14 cellular contexts compared by ENCODE assay signal in the genomic region with DNA sequence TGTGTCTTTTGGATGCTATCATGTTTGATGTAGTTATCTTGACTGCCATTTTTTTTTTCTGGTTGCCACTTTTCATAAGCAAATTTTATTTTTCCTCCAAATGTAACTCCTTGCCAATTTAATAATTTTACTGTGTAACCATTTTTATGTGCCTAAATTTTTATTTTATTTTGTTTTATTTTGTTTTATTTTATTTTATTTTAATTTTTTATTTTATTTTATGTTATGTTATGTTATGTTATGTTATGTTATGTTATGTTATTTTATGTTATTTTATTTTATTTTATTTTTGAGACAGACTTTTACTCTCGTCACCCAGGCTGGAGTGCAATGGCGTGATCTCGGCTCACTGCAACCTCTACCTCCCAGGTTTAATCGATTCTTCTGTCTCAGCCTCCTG.
A peak's percentile ranks its signal among the peaks of the same experiment; 100 is the strongest.
DNase-seq lines count a peak whose midpoint lies in the region; ATAC-seq, FAIRE-seq and TF ChIP-seq lines count a peak whose summit lies in the region.
"Had no signal": no experiment of that assay in that cellular context is flagged by ENCODE, and none has a peak within 500 bp of the region (broad histone marks: within the 10 kb centered on the region; RNA-seq: fewer than 3 reads in every experiment).

No MANE protein-coding gene starts in this region.

- no peaks in the 10 kb centered on the region for H3K9me3 ChIP-seq in breast epithelium
- no peaks in the 10 kb centered on the region for H3K9me3 ChIP-seq in kidney (ENCODE audit: control insufficient read depth in 1 of 2, low read length in 2 of 2)
- H3K9me3 ChIP-seq: A549, BE2C, Caco-2 had no signal

- no peaks in the 10 kb centered on the region for H3K4me1 ChIP-seq in breast epithelium
- no peaks in the 10 kb centered on the region for H3K4me1 ChIP-seq in kidney (ENCODE audit: control insufficient read depth in 1 of 2, insufficient read depth in 1 of 2, low read depth in 1 of 2, low read length in 2 of 2)
- H3K4me1 ChIP-seq: A549, BE2C, Caco-2 had no signal

- ATAC-seq in WTC11 (no peak), GM18870 (IDR thresholded peaks at IDR 0.05; ENCODE audit: unreplicated experiment) (no peak)
- ATAC-seq: A549; CD8-positive, alpha-beta T cell had no signal

- peaks cover 18% of the 10 kb centered on the region for H3K36me3 Mint-ChIP-seq in MCF 10A (ENCODE audit: insufficient read depth, unreplicated experiment)
- H3K36me3 Mint-ChIP-seq in WTC11, result no peaks in the 10 kb centered on the region

- BruUV-seq in MCF 10A (replicated peaks; lab: Mats Ljungman, UMichigan), result no TSS peak

- no peak for TF ChIP-seq CTCF in MCF 10A (IDR thresholded peaks at IDR 0.05; ENCODE audit: unreplicated experiment)
- TF ChIP-seq CTCF in breast epithelium (IDR thresholded peaks at IDR 0.05), result no peak
- TF ChIP-seq CTCF in WTC11 (IDR thresholded peaks at IDR 0.05), result no peak
- no peak for TF ChIP-seq CTCF in kidney (IDR thresholded peaks at IDR 0.05; ENCODE audit: borderline replicate concordance, extremely low read depth, insufficient read depth)

- H3K27ac Mint-ChIP-seq in MCF 10A (ENCODE audit: low read depth, unreplicated experiment) (peak overlapping the region; percentile 73), WTC11 (no peak overlapping the region)
- H3K27ac Mint-ChIP-seq: CD8-positive, alpha-beta T cell; H9 had no signal

- no peaks in the 10 kb centered on the region for H3K9me3 Mint-ChIP-seq in MCF 10A (ENCODE audit: unreplicated experiment)
- no peaks in the 10 kb centered on the region for H3K9me3 Mint-ChIP-seq in WTC11
- H3K9me3 Mint-ChIP-seq: CD14-positive monocyte; CD8-positive, alpha-beta T cell; H9 had no signal

- POLR2A ChIA-PET in MCF 10A (lab: Yijun Ruan, JAX) (interaction anchor here (0.9 to 1.4 kb wide), 4 partner anchors 17 to 433 kb away, joined by 3 to 4 read pairs (median 4); no protein-coding TSS in a partner anchor), WTC11 (lab: Charles Lee) (no interaction called here)

- intact Hi-C loops in MCF 10A (cut with micrococcal nuclease), result no loop called here
- intact Hi-C loops in breast epithelium (cut with DNase I; ENCODE audit: low total_unique reads), result no loop called here
- intact Hi-C loops in kidney (cut with DNase I), result no loop called here

- peaks cover 6% of the 10 kb centered on the region for H3K4me1 Mint-ChIP-seq in MCF 10A (ENCODE audit: insufficient read depth, unreplicated experiment)
- peaks cover 11% of the 10 kb centered on the region for H3K4me1 Mint-ChIP-seq in WTC11
- H3K4me1 Mint-ChIP-seq: CD14-positive monocyte had no signal

- DNase-seq in MCF 10A (ENCODE audit: unreplicated experiment) (no peak), breast epithelium (ENCODE audit: low spot score in 2 of 2) (no peak), WTC11 (ENCODE audit: low spot score) (no peak), kidney (no peak), NCI-H1417 (lab: John Stamatoyannopoulos, UW) (no peak), NAMALWA (ENCODE audit: low spot score) (no peak)
- DNase-seq: BE2C; Caco-2; CD8-positive, alpha-beta T cell; GOT3; H9 had no signal

- H3K36me3 ChIP-seq in breast epithelium, result no peaks in the 10 kb centered on the region
- peaks cover 0 to 7% of the 10 kb centered on the region in 2 donors for H3K36me3 ChIP-seq in kidney (ENCODE audit: control insufficient read depth in 1 of 2, insufficient read depth in 2 of 2, low read length in 2 of 2)
- H3K36me3 ChIP-seq: BE2C had no signal

- H3K4me3 ChIP-seq in breast epithelium (no peak overlapping the region), kidney (ENCODE audit: low read length in 2 of 2) (no peak overlapping the region)
- H3K4me3 ChIP-seq: A549 had no signal

- no peaks in the 10 kb centered on the region for H3K27me3 Mint-ChIP-seq in MCF 10A (ENCODE audit: insufficient read depth, unreplicated experiment)
- H3K27me3 Mint-ChIP-seq in WTC11 (ENCODE audit: low read depth), result no peaks in the 10 kb centered on the region

- no peak overlapping the region for H3K9ac ChIP-seq in kidney (ENCODE audit: low read length in 2 of 2)

- H3K4me3 Mint-ChIP-seq in MCF 10A (ENCODE audit: unreplicated experiment) (no peak overlapping the region), WTC11 (no peak overlapping the region)
- H3K4me3 Mint-ChIP-seq: CD14-positive monocyte; CD8-positive, alpha-beta T cell; H9 had no signal

- no peaks in the 10 kb centered on the region for H3K27me3 ChIP-seq in breast epithelium
- H3K27me3 ChIP-seq: BE2C had no signal

- FAIRE-seq in kidney (lab: Jason Lieb, UNC), result peak; percentile 95
- FAIRE-seq: A549 had no signal

- CTCF ChIA-PET in MCF 10A (lab: Yijun Ruan, JAX), result interaction anchor here (2.9 kb wide), 1 partner anchor 345 kb away, joined by 9 read pairs; no protein-coding TSS in a partner anchor
- CTCF ChIA-PET in WTC11 (lab: Charles Lee), result no interaction called here

- no peak overlapping the region for H3K27ac ChIP-seq in breast epithelium
- no peak overlapping the region for H3K27ac ChIP-seq in kidney (ENCODE audit: low read depth in 2 of 2, low read length in 2 of 2)
- H3K27ac ChIP-seq: A549 had no signal

- no peak for TF ChIP-seq POLR2A in breast epithelium (IDR thresholded peaks at IDR 0.05)

TF ChIP-seq in WTC11, 78 proteins besides CTCF, POLR2A, EP300 and RAD21:
- TF ChIP-seq, protein P1, sequence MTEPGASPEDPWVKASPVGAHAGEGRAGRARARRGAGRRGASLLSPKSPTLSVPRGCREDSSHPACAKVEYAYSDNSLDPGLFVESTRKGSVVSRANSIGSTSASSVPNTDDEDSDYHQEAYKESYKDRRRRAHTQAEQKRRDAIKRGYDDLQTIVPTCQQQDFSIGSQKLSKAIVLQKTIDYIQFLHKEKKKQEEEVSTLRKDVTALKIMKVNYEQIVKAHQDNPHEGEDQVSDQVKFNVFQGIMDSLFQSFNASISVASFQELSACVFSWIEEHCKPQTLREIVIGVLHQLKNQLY (CRISPR knock-in tag; IDR thresholded peaks at IDR 0.05), result no peak
- peak; percentile 98 for TF ChIP-seq HMGA2 (CRISPR knock-in tag; IDR thresholded peaks at IDR 0.05)
